In the genomic region with DNA sequence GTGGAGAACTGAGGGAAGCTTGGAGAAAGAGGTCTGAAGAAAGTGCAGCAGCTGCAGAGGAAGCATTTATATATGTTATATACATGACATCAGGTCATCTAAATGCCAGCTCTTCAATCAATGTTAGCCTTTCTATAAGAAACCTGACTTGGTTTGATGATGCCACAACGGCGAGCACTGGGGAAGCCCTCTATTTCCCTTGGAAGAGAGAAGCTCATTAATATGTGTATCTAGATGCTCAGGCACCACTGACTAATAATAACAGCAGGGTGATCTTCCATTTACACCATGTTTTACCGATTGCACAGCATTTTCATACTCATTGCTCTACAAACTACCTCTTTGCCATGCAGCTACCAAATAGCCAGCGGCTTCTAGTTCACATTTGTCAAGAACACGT, we compare ENCODE assay signal across 8 cellular contexts. TPM values are rescaled to one million over a fixed set of nuclear protein-coding genes. Genes with fewer than 3 reads are reported as not detected.
DNase-seq lines count a peak whose midpoint lies in the region; ATAC-seq and TF ChIP-seq lines count a peak whose summit lies in the region.

No MANE protein-coding gene starts in this region.

- H4K20me1 ChIP-seq in GM23338 (replicated peaks; ENCODE audit: insufficient read depth) (no peaks in the 10 kb centered on the region; the same call in 1 of the 2 replicates), SU-DHL-6 (ENCODE audit: low read depth, low read length) (no peaks in the 10 kb centered on the region)

- H3K4me3 ChIP-seq in GM23338 (peak overlapping the region; percentile 82), SU-DHL-6 (ENCODE audit: insufficient read depth, low read length, poor library complexity, severe bottlenecking) (peak overlapping the region; percentile 85), fibroblast of the aortic adventitia (ENCODE audit: low read depth, low read length) (peak overlapping the region; percentile 99), skeletal muscle tissue (ENCODE audit: low read length in 3 of 3) (peak overlapping the region; percentile 85 to 91 (median 89))

- H3F3A ChIP-seq in GM23338 (replicated peaks; ENCODE audit: low read depth) (no peaks in the 10 kb centered on the region), SU-DHL-6 (ENCODE audit: insufficient read depth) (peaks cover 7% of the 10 kb centered on the region; the same call in 1 of the 2 replicates)

- peaks cover 8% of the 10 kb centered on the region; the same call in 2 of the 3 replicates for H3K9me3 Mint-ChIP-seq in GM23338

- no peaks in the 10 kb centered on the region for H3K9me2 ChIP-seq in GM23338 (ENCODE audit: insufficient read depth)
- H3K9me2 ChIP-seq in SU-DHL-6 (replicated peaks; ENCODE audit: insufficient read depth, low read length) = no peaks in the 10 kb centered on the region

- peaks cover 8% of the 10 kb centered on the region; the same call in 1 of the 2 replicates for H3K36me3 ChIP-seq in GM23338 (ENCODE audit: insufficient read depth)
- H3K36me3 ChIP-seq in SU-DHL-6 (ENCODE audit: low read length) = peaks cover 20% of the 10 kb centered on the region
- H3K36me3 ChIP-seq in skeletal muscle tissue (ENCODE audit: control insufficient read depth in 3 of 3, insufficient read depth in 3 of 3, low read length in 3 of 3) = peaks cover 0 to 6% (median 0%) of the 10 kb centered on the region in 3 donors

- no peaks in the 10 kb centered on the region for H3K27me3 ChIP-seq in GM23338 (ENCODE audit: insufficient read depth)
- no peaks in the 10 kb centered on the region for H3K27me3 ChIP-seq in SU-DHL-6 (ENCODE audit: low read length)
- H3K27me3 ChIP-seq in skeletal muscle tissue (ENCODE audit: control insufficient read depth in 3 of 3, insufficient read depth in 3 of 3, low read length in 3 of 3) = no peaks in the 10 kb centered on the region

- ATAC-seq in GM23338 = no peak
- ATAC-seq in GM21367 (IDR thresholded peaks at IDR 0.05; ENCODE audit: unreplicated experiment) = no peak

- H3K36me3 Mint-ChIP-seq in GM23338 (ENCODE audit: low read depth) = peaks cover 30% of the 10 kb centered on the region

- H3K9ac ChIP-seq in SU-DHL-6 (ENCODE audit: low read length) (peak overlapping the region; percentile 87), skeletal muscle tissue (ENCODE audit: low read depth in 1 of 3, low read length in 3 of 3) (peak overlapping the region in 1 of 3 donors; percentile 90)

- H3K4me1 Mint-ChIP-seq in GM23338 = peaks cover 4% of the 10 kb centered on the region; the same call in 2 of the 3 replicates

- H3K9me3 ChIP-seq in SU-DHL-6 (ENCODE audit: insufficient read depth, low read length) (no peaks in the 10 kb centered on the region), skeletal muscle tissue (ENCODE audit: control insufficient read depth in 3 of 3, low read length in 3 of 3) (no peaks in the 10 kb centered on the region)

- H3K27me3 Mint-ChIP-seq in GM23338 (ENCODE audit: insufficient read depth, low read depth, poor library complexity) = peaks cover 2% of the 10 kb centered on the region

- DNase-seq in GM23338 (ENCODE audit: low spot score) (no peak), fibroblast of the aortic adventitia (ENCODE audit: low read depth) (no peak), LoVo (ENCODE audit: low spot score) (no peak)
- DNase-seq in stimulated activated CD4-positive, alpha-beta T cell treated with anti-CD3 and anti-CD28 coated beads, Interleukin-12 subunit alpha, Interleukin-12 subunit beta, amount 100 ng/mL, for 4 hours = no peak
- DNase-seq in stimulated activated CD4-positive, alpha-beta T cell treated with anti-CD3 and anti-CD28 coated beads, Interleukin-4, amount 100 ng/mL, for 1 hour = no peak

- TF ChIP-seq CTCF in GM23338 (conservative IDR thresholded peaks at IDR 0.05; ENCODE audit: low read depth in 2 of 2) (no peak), SU-DHL-6 (IDR thresholded peaks at IDR 0.05; ENCODE audit: insufficient read depth, low read length, poor library complexity, severe bottlenecking) (no peak), fibroblast of the aortic adventitia (IDR thresholded peaks at IDR 0.05; ENCODE audit: insufficient read depth, low read length) (no peak)

- H3K4me2 ChIP-seq in GM23338 (peak overlapping the region; percentile 91), SU-DHL-6 (ENCODE audit: low read depth, low read length, poor library complexity, severe bottlenecking) (peak overlapping the region; percentile 64)

- H3K4me1 ChIP-seq in GM23338 (ENCODE audit: insufficient read depth) = peaks cover 9% of the 10 kb centered on the region; the same call in 1 of the 2 replicates
- H3K4me1 ChIP-seq in skeletal muscle tissue (ENCODE audit: control insufficient read depth in 3 of 3, insufficient read depth in 3 of 3, low read length in 3 of 3) = peaks cover 17 to 39% (median 22%) of the 10 kb centered on the region in 3 donors

- H3K79me2 ChIP-seq in GM23338 (replicated peaks; ENCODE audit: insufficient read depth) (peaks cover 40% of the 10 kb centered on the region), SU-DHL-6 (ENCODE audit: insufficient read depth, low read length) (peaks cover 34% of the 10 kb centered on the region)

- H2AFZ ChIP-seq in GM23338 (peak overlapping the region; percentile 90), SU-DHL-6 (ENCODE audit: low read depth, low read length, severe bottlenecking) (no peak overlapping the region)

- H3K27ac Mint-ChIP-seq in GM23338 = peak overlapping the region; percentile 92; the same call in 1 of the 2 replicates

- H3K4me3 Mint-ChIP-seq in GM23338 = peak overlapping the region; percentile 97

- H3K27ac ChIP-seq in GM23338 (ENCODE audit: low read depth) (no peak overlapping the region), SU-DHL-6 (ENCODE audit: low read depth, low read length) (peak overlapping the region; percentile 60), skeletal muscle tissue (ENCODE audit: low read depth, low read length) (no peak overlapping the region)

TF ChIP-seq in GM23338, 12 proteins besides CTCF, POLR2A, EP300 and RAD21:
- TF ChIP-seq ZNF331 (CRISPR knock-in tag; IDR thresholded peaks at IDR 0.05; ENCODE audit: low read depth) (no peak), STAT1 (IDR thresholded peaks at IDR 0.05; ENCODE audit: unreplicated experiment) (no peak)
- TF ChIP-seq, protein P1, sequence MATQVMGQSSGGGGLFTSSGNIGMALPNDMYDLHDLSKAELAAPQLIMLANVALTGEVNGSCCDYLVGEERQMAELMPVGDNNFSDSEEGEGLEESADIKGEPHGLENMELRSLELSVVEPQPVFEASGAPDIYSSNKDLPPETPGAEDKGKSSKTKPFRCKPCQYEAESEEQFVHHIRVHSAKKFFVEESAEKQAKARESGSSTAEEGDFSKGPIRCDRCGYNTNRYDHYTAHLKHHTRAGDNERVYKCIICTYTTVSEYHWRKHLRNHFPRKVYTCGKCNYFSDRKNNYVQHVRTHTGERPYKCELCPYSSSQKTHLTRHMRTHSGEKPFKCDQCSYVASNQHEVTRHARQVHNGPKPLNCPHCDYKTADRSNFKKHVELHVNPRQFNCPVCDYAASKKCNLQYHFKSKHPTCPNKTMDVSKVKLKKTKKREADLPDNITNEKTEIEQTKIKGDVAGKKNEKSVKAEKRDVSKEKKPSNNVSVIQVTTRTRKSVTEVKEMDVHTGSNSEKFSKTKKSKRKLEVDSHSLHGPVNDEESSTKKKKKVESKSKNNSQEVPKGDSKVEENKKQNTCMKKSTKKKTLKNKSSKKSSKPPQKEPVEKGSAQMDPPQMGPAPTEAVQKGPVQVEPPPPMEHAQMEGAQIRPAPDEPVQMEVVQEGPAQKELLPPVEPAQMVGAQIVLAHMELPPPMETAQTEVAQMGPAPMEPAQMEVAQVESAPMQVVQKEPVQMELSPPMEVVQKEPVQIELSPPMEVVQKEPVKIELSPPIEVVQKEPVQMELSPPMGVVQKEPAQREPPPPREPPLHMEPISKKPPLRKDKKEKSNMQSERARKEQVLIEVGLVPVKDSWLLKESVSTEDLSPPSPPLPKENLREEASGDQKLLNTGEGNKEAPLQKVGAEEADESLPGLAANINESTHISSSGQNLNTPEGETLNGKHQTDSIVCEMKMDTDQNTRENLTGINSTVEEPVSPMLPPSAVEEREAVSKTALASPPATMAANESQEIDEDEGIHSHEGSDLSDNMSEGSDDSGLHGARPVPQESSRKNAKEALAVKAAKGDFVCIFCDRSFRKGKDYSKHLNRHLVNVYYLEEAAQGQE (IDR thresholded peaks at IDR 0.05; ENCODE audit: unreplicated experiment) = no peak

RNA-seq across cellular contexts. Expression of gene ACYP1, which starts 0.8 kb away (rescaled TPM):
- 18.4 and 23.0 TPM in 2 replicates for total RNA-seq in GM23338 (2014; rRNA removed; shearing (Covaris generic))
- polyA plus RNA-seq in GM23338 (2016; fragmentation: Nextera tagmentation; extraction: Ambion mirVana) = 91.5 and 104 TPM in 2 replicates
- total RNA-seq in fibroblast of the aortic adventitia (ENCODE audit: low replicate concordance) (18.3 TPM in 1 of 2 replicates, not detected in the other), skeletal muscle tissue (8.4 TPM)

RNA-seq across cellular contexts. Expression of gene ZC2HC1C, which starts 6.4 kb away (rescaled TPM):
- 0.90 and 3.7 TPM in 2 replicates for total RNA-seq in GM23338 (2014; rRNA removed; shearing (Covaris generic))
- 2.8 and 3.7 TPM in 2 replicates for polyA plus RNA-seq in GM23338 (2016; fragmentation: Nextera tagmentation; extraction: Ambion mirVana)
- 0.90 and 1.6 TPM in 2 replicates for total RNA-seq in fibroblast of the aortic adventitia (ENCODE audit: low replicate concordance)
- total RNA-seq in skeletal muscle tissue = under 0.01 TPM

RNA-seq across cellular contexts. Expression of gene MLH3, which starts 11.7 kb away (rescaled TPM):
- 14.7 and 14.8 TPM in 2 replicates for total RNA-seq in GM23338 (2014; rRNA removed; shearing (Covaris generic))
- 8.6 and 10.7 TPM in 2 replicates for polyA plus RNA-seq in GM23338 (2016; fragmentation: Nextera tagmentation; extraction: Ambion mirVana)
- total RNA-seq in fibroblast of the aortic adventitia (ENCODE audit: low replicate concordance) (27.2 and 32.5 TPM in 2 replicates), skeletal muscle tissue (48.0 TPM)
